7 cellular contexts compared by ENCODE assay signal in genomic region chr7:44087914-44088838, GRCh38. TPM values are rescaled to one million over a fixed set of nuclear protein-coding genes. Genes with fewer than 3 reads are reported as not detected.
DNase-seq lines count a peak whose midpoint lies in the region.
"Had no signal": no experiment of that assay in that cellular context is flagged by ENCODE, and none has a peak within 500 bp of the region (broad histone marks: within the 10 kb centered on the region; RNA-seq: fewer than 3 reads in every experiment).

No MANE protein-coding gene starts in this region.

- no peaks in the 10 kb centered on the region for H3K9me3 Mint-ChIP-seq in CD4-positive, alpha-beta memory T cell

- H3K4me1 Mint-ChIP-seq in CD4-positive, alpha-beta memory T cell, result peaks cover 2 to 8% (median 4%) of the 10 kb centered on the region in 4 donors

- H3K27me3 ChIP-seq in CD4-positive, alpha-beta memory T cell (ENCODE audit: insufficient read depth, low read length), result no peaks in the 10 kb centered on the region

- intact Hi-C loops in CD4-positive, alpha-beta memory T cell (cut with micrococcal nuclease), result no loop called here

- no peaks in the 10 kb centered on the region for H3K36me3 Mint-ChIP-seq in CD4-positive, alpha-beta memory T cell

- no peaks in the 10 kb centered on the region for H3K36me3 ChIP-seq in CD4-positive, alpha-beta memory T cell (ENCODE audit: insufficient read depth, low read length)

- POLR2A ChIA-PET in CD4-positive, alpha-beta memory T cell (lab: Charles Lee; ENCODE audit: partially characterized antibody), result no interaction called here

- H3K27me3 Mint-ChIP-seq in CD4-positive, alpha-beta memory T cell, result peaks cover 0 to 4% of the 10 kb centered on the region in 2 donors

- peak; percentile 95 for DNase-seq in Daoy (ENCODE audit: low read depth)
- peak in 13 of 61 donors; percentile 20 to 57 (median 36) for DNase-seq in caudate nucleus (lab: John Stamatoyannopoulos, UW)
- peak; percentile 32 for DNase-seq in midbrain (lab: John Stamatoyannopoulos, UW)
- DNase-seq in DMS79 treated with DMSO at 0.1 percent for 48 hours (lab: John Stamatoyannopoulos, UW), result no peak
- no peak for DNase-seq in CD4-positive, alpha-beta memory T cell
- DNase-seq in NCI-H1048 (lab: John Stamatoyannopoulos, UW), result no peak
- DNase-seq: DMS79 had no signal

- no peak overlapping the region for H3K4me3 ChIP-seq in CD4-positive, alpha-beta memory T cell (ENCODE audit: low read length in 2 of 2)

- no peaks in the 10 kb centered on the region for H3K9me3 ChIP-seq in CD4-positive, alpha-beta memory T cell (ENCODE audit: control insufficient read depth in 1 of 2, low read length in 2 of 2)

- CTCF ChIA-PET in CD4-positive, alpha-beta memory T cell (lab: Charles Lee; ENCODE audit: partially characterized antibody), result no interaction called here

- H3K4me1 ChIP-seq in CD4-positive, alpha-beta memory T cell (ENCODE audit: insufficient read depth, low read length), result no peaks in the 10 kb centered on the region

- H3K27ac ChIP-seq in caudate nucleus (ENCODE audit: low read depth, low read length), result peak overlapping the region; percentile 73
- H3K27ac ChIP-seq in CD4-positive, alpha-beta memory T cell (ENCODE audit: low read depth, low read length), result no peak overlapping the region

- no peak overlapping the region for H3K4me3 Mint-ChIP-seq in CD4-positive, alpha-beta memory T cell

- peak overlapping the region in 1 of 7 donors; percentile 51 for H3K27ac Mint-ChIP-seq in CD4-positive, alpha-beta memory T cell

RNA-seq across cellular contexts. Expression of gene POLM, which starts 5.8 kb away (rescaled TPM):
- 16.2 and 24.1 TPM in 2 replicates for total RNA-seq in Daoy (2014; rRNA removed; shearing (Covaris generic))
- 10 to 100 TPM; 64.8 to 67.2 TPM for total RNA-seq in CD4-positive, alpha-beta memory T cell
- 10 to 100 TPM in 1 of 2 donors, 1 to 10 TPM in 1; 8.0 to 18.2 TPM for polyA plus RNA-seq in CD4-positive, alpha-beta memory T cell

RNA-seq across cellular contexts. Expression of gene AEBP1, which starts 16.0 kb away (rescaled TPM):
- total RNA-seq in Daoy (2014; rRNA removed; shearing (Covaris generic)), result not detected in 2 replicates
- total RNA-seq in CD4-positive, alpha-beta memory T cell, result 1 to 10 TPM; 7.8 TPM
- polyA plus RNA-seq in CD4-positive, alpha-beta memory T cell, result 1 to 10 TPM in 1 of 2 donors, under 1 TPM in 1; 0.20 to 2.3 TPM

RNA-seq across cellular contexts. Expression of gene PGAM2, which starts 22.8 kb away (rescaled TPM):
- 0.39 TPM in 1 of 2 replicates, not detected in the other for total RNA-seq in Daoy (2014; rRNA removed; shearing (Covaris generic))
- 1 to 10 TPM; 1.1 to 1.5 TPM for total RNA-seq in CD4-positive, alpha-beta memory T cell
- not detected for polyA plus RNA-seq in CD4-positive, alpha-beta memory T cell

RNA-seq across cellular contexts. Expression of gene POLD2, which starts 35.2 kb away (rescaled TPM):
- total RNA-seq in Daoy (2014; rRNA removed; shearing (Covaris generic)), result 177 and 204 TPM in 2 replicates
- total RNA-seq in CD4-positive, alpha-beta memory T cell, result 10 to 100 TPM; 48.7 to 61.0 TPM
- polyA plus RNA-seq in CD4-positive, alpha-beta memory T cell, result 10 to 100 TPM; 89.4 to 94.4 TPM

RNA-seq across cellular contexts. Expression of gene DBNL, which starts 43.7 kb away (rescaled TPM):
- 183 and 191 TPM in 2 replicates for total RNA-seq in Daoy (2014; rRNA removed; shearing (Covaris generic))
- total RNA-seq in CD4-positive, alpha-beta memory T cell, result 100 to 1,000 TPM; 157 to 166 TPM
- polyA plus RNA-seq in CD4-positive, alpha-beta memory T cell, result 100 to 1,000 TPM; 177 to 250 TPM

Comparison
In these comparisons a context has a peak if more than half of its experiments do, and no peak if none do; other contexts are left out.
1. DNase-seq: peak in Daoy (single experiment) and midbrain (single experiment); none in DMS79 treated with DMSO at 0.1 percent for 48 hours (single experiment), CD4-positive, alpha-beta memory T cell (0 of 5) and NCI-H1048 (single experiment).